ENCODE assay signal across 6 cellular contexts in genomic region chr5:56150756-56151155, GRCh38.
DNase-seq lines count a peak whose midpoint lies in the region; ATAC-seq and TF ChIP-seq lines count a peak whose summit lies in the region.
"Not testable (repeated sequence)": the region's sequence is repeated elsewhere in the genome, so short reads cannot be mapped to it uniquely, and the experiment has no call there.

No MANE protein-coding gene starts in this region.

- DNase-seq in CD4-positive, alpha-beta T cell; T-cell; mesenchymal stem cell: not testable (repeated sequence)

- H3K79me2 ChIP-seq in KMS-11 (ENCODE audit: insufficient read depth, low read depth): peaks cover 24% of the 10 kb centered on the region

- CTCF ChIA-PET in CD4-positive, alpha-beta T cell (lab: Charles Lee): interaction anchor here (1.1 kb wide), 1 partner anchor 51 kb away, joined by 3 read pairs; no protein-coding TSS in a partner anchor
- CTCF ChIA-PET in T-cell (lab: Charles Lee): not testable (repeated sequence)

- not testable (repeated sequence) for H4K91ac ChIP-seq in mesenchymal stem cell (ENCODE audit: low read length)

- not testable (repeated sequence) for H3K9me3 Mint-ChIP-seq in CD4-positive, alpha-beta T cell; T-cell; activated naive CD4-positive, alpha-beta T cell treated with anti-CD3 and anti-CD28 coated beads, Interleukin-2, amount 50 U/mL, for 24 hours

- H3K4me3 ChIP-seq in BLaER1; KMS-11 (IDR thresholded peaks at IDR 0.05; ENCODE audit: insufficient read depth, low read depth, low read length); mesenchymal stem cell (ENCODE audit: insufficient read depth in 1 of 2, low read depth in 1 of 2, low read length in 2 of 2): not testable (repeated sequence)

- H3K4me3 Mint-ChIP-seq in CD4-positive, alpha-beta T cell; T-cell; activated naive CD4-positive, alpha-beta T cell treated with anti-CD3 and anti-CD28 coated beads, Interleukin-2, amount 50 U/mL, for 24 hours: not testable (repeated sequence)

- peaks cover 98% of the 10 kb centered on the region for H3K4me1 ChIP-seq in BLaER1
- H3K4me1 ChIP-seq in KMS-11 (ENCODE audit: low read depth, poor library complexity, severe bottlenecking): peaks cover 100% of the 10 kb centered on the region
- H3K4me1 ChIP-seq in mesenchymal stem cell (ENCODE audit: control insufficient read depth, insufficient read depth, low read depth, low read length): not testable (repeated sequence)

- H2BK5ac ChIP-seq in mesenchymal stem cell (ENCODE audit: low read depth, low read length, poor library complexity, severe bottlenecking): not testable (repeated sequence)

- peak overlapping the region; percentile 79 for H3K27ac ChIP-seq in BLaER1
- not testable (repeated sequence) for H3K27ac ChIP-seq in CD4-positive, alpha-beta T cell (ENCODE audit: low read depth, low read length); mesenchymal stem cell (ENCODE audit: low read length, poor library complexity, severe bottlenecking)
- peak overlapping the region; percentile 96 for H3K27ac ChIP-seq in KMS-11

- ATAC-seq in CD4-positive, alpha-beta T cell (ENCODE audit: poor library complexity); T-cell (replicated peaks in 1 of 4): not testable (repeated sequence)

- POLR2A ChIA-PET in CD4-positive, alpha-beta T cell (lab: Charles Lee): interaction anchor here (0.7 to 3.4 kb wide), 3 partner anchors 10 to 156 kb away, joined by 3 to 8 read pairs (median 5); partner anchors contain the start of gene IL6ST
- POLR2A ChIA-PET in T-cell (lab: Charles Lee): interaction anchor here in 1 of 2 donors (0.7 kb wide), 1 partner anchor 17 kb away, joined by 3 read pairs; no protein-coding TSS in a partner anchor

- not testable (repeated sequence) for H2AK5ac ChIP-seq in mesenchymal stem cell (ENCODE audit: low read length, severe bottlenecking)

- not testable (repeated sequence) for H3K4ac ChIP-seq in mesenchymal stem cell (ENCODE audit: low read depth in 1 of 2, low read length in 2 of 2)

- not testable (repeated sequence) for H3K36me3 ChIP-seq in BLaER1; KMS-11 (ENCODE audit: insufficient read depth); mesenchymal stem cell (ENCODE audit: control insufficient read depth in 1 of 2, insufficient read depth in 2 of 2, low read depth in 1 of 2, low read length in 2 of 2)

- TF ChIP-seq CTCF in CD4-positive, alpha-beta T cell (IDR thresholded peaks at IDR 0.05); KMS-11 (conservative IDR thresholded peaks at IDR 0.05; ENCODE audit: low read depth, low read length): not testable (repeated sequence)

- H2BK120ac ChIP-seq in mesenchymal stem cell (ENCODE audit: low read depth, low read length): peak overlapping the region; percentile 79

- not testable (repeated sequence) for H3K23ac ChIP-seq in mesenchymal stem cell (ENCODE audit: low read length in 2 of 2)

- not testable (repeated sequence) for H3K9ac ChIP-seq in BLaER1; mesenchymal stem cell (ENCODE audit: low read length)
- H3K9ac ChIP-seq in KMS-11: peak overlapping the region; percentile 16; the same call in 1 of the 2 replicates

- H2BK12ac ChIP-seq in mesenchymal stem cell (ENCODE audit: low read length in 2 of 2): peak overlapping the region in 1 of 2 experiments; percentile 77

- not testable (repeated sequence) for H2BK15ac ChIP-seq in mesenchymal stem cell (ENCODE audit: low read depth, poor library complexity, severe bottlenecking)

- H3K27ac Mint-ChIP-seq in CD4-positive, alpha-beta T cell: peak overlapping the region; percentile 17
- H3K27ac Mint-ChIP-seq in T-cell: peak overlapping the region; percentile 16 to 36
- H3K27ac Mint-ChIP-seq in activated naive CD4-positive, alpha-beta T cell treated with anti-CD3 and anti-CD28 coated beads, Interleukin-2, amount 50 U/mL, for 24 hours: peak overlapping the region; percentile 30

- not testable (repeated sequence) for H3K27me3 ChIP-seq in BLaER1; CD4-positive, alpha-beta T cell (ENCODE audit: control insufficient read depth, insufficient read depth, low read length); KMS-11 (ENCODE audit: insufficient read depth, low read depth); mesenchymal stem cell (ENCODE audit: control insufficient read depth in 1 of 2, insufficient read depth in 1 of 2, low read length in 2 of 2)

- intact Hi-C loops in CD4-positive, alpha-beta T cell (cut with DNase I, micrococcal nuclease): not testable (repeated sequence)

- H3K36me3 Mint-ChIP-seq in CD4-positive, alpha-beta T cell (ENCODE audit: low read depth): peaks cover 22% of the 10 kb centered on the region
- not testable (repeated sequence) for H3K36me3 Mint-ChIP-seq in T-cell; activated naive CD4-positive, alpha-beta T cell treated with anti-CD3 and anti-CD28 coated beads, Interleukin-2, amount 50 U/mL, for 24 hours

- not testable (repeated sequence) for H3K18ac ChIP-seq in mesenchymal stem cell (ENCODE audit: low read depth in 1 of 2, low read length in 2 of 2)

- H3K27me3 Mint-ChIP-seq in CD4-positive, alpha-beta T cell; T-cell; activated naive CD4-positive, alpha-beta T cell treated with anti-CD3 and anti-CD28 coated beads, Interleukin-2, amount 50 U/mL, for 24 hours: not testable (repeated sequence)

- not testable (repeated sequence) for H3K14ac ChIP-seq in mesenchymal stem cell (ENCODE audit: low read length in 2 of 2)

- not testable (repeated sequence) for H3K79me1 ChIP-seq in mesenchymal stem cell (replicated peaks; ENCODE audit: low read length, poor library complexity, severe bottlenecking)

- 96% methylated on average over 4 of the region's 9 CpGs for WGBS in mesenchymal stem cell

- H4K20me1 ChIP-seq in BLaER1; KMS-11 (ENCODE audit: insufficient read depth): not testable (repeated sequence)

- not testable (repeated sequence) for H4K8ac ChIP-seq in mesenchymal stem cell (ENCODE audit: low read length)

- not testable (repeated sequence) for H3K9me3 ChIP-seq in BLaER1; CD4-positive, alpha-beta T cell (ENCODE audit: control insufficient read depth, low read length); mesenchymal stem cell (ENCODE audit: control insufficient read depth, low read length)

- peaks cover 72% of the 10 kb centered on the region for H3K4me1 Mint-ChIP-seq in CD4-positive, alpha-beta T cell (ENCODE audit: low read depth)
- peaks cover 58 to 71% (median 63%) of the 10 kb centered on the region in 3 donors for H3K4me1 Mint-ChIP-seq in T-cell
- peaks cover 70% of the 10 kb centered on the region for H3K4me1 Mint-ChIP-seq in activated naive CD4-positive, alpha-beta T cell treated with anti-CD3 and anti-CD28 coated beads, Interleukin-2, amount 50 U/mL, for 24 hours

- not testable (repeated sequence) for H2AFZ ChIP-seq in KMS-11 (ENCODE audit: low read depth); mesenchymal stem cell (ENCODE audit: low read depth, low read length)

- H3K4me2 ChIP-seq in BLaER1 (peak overlapping the region; percentile 66), KMS-11 (peak overlapping the region; percentile 81)
- not testable (repeated sequence) for H3K4me2 ChIP-seq in mesenchymal stem cell (ENCODE audit: low read length, poor library complexity, severe bottlenecking)
